30 cellular contexts compared by ENCODE assay signal in genomic region chr4:78205601-78206000, GRCh38.
A peak's percentile ranks its signal among the peaks of the same experiment; 100 is the strongest.
DNase-seq lines count a peak whose midpoint lies in the region; ATAC-seq and TF ChIP-seq lines count a peak whose summit lies in the region.
"Had no signal": no experiment of that assay in that cellular context is flagged by ENCODE, and none has a peak within 500 bp of the region (broad histone marks: within the 10 kb centered on the region; RNA-seq: fewer than 3 reads in every experiment).

No MANE protein-coding gene starts in this region.

- no peaks in the 10 kb centered on the region for H3K36me3 Mint-ChIP-seq in T-cell
- H3K36me3 Mint-ChIP-seq: activated naive CD8-positive, alpha-beta T cell had no signal

- ATAC-seq in SK-N-SH treated with all-trans-retinoic acid at 6 μM for 48 hours (no peak; the same call in 2 of the 3 replicates), T-cell (replicated peaks in 1 of 4) (no peak)
- ATAC-seq: activated CD4-positive, alpha-beta T cell treated with anti-CD3 and anti-CD28 coated beads for 36 hours; activated CD8-positive, alpha-beta T cell treated with anti-CD3 and anti-CD28 coated beads, Interleukin-2, amount 10 ng/mL, durations not matched to agents 7 days and 5 days; gastroesophageal sphincter; stimulated activated naive CD8-positive, alpha-beta T cell treated with anti-CD3 and anti-CD28 coated beads, Interleukin-15, Interleukin-2, amounts not matched to agents 100 U/mL and 50 U/mL, for 24 hours had no signal

- peaks cover 0 to 10% of the 10 kb centered on the region in 2 experiments; a peak in 3 of 4 replicates for H3K4me1 ChIP-seq in SK-N-SH (ENCODE audit: control insufficient read depth in 1 of 2, insufficient read depth in 2 of 2, low read depth in 1 of 2, low read length in 1 of 2)
- H3K4me1 ChIP-seq in mesendoderm (ENCODE audit: control insufficient read depth, low read depth, low read length), result peaks cover 19% of the 10 kb centered on the region
- peaks cover 14% of the 10 kb centered on the region for H3K4me1 ChIP-seq in smooth muscle cell (ENCODE audit: low read depth)
- H3K4me1 ChIP-seq: gastroesophageal sphincter, testis had no signal

- no peaks in the 10 kb centered on the region for H3K4me1 Mint-ChIP-seq in T-cell
- H3K4me1 Mint-ChIP-seq: activated CD4-positive, alpha-beta T cell treated with anti-CD3 and anti-CD28 coated beads for 36 hours had no signal

- H3K9me2 ChIP-seq in SK-N-SH, result no peaks in the 10 kb centered on the region

- no peak overlapping the region for H3K4ac ChIP-seq in mesendoderm (ENCODE audit: low read depth, low read length)

- POLR2A ChIA-PET in SK-N-SH (lab: Yijun Ruan, JAX), result no interaction called here
- POLR2A ChIA-PET in T-cell (lab: Charles Lee), result no interaction called here

- H3K4me2 ChIP-seq in SK-N-SH (no peak overlapping the region), mesendoderm (ENCODE audit: low read length) (no peak overlapping the region), smooth muscle cell (peak overlapping the region; percentile 8)

- H3K27ac ChIP-seq in SK-N-SH (ENCODE audit: low read depth in 2 of 2, low read length in 1 of 2) (peak overlapping the region in 1 of 2 experiments; percentile 0; a peak in 1 of 4 replicates), mesendoderm (ENCODE audit: low read depth, low read length) (peak overlapping the region; percentile 69), smooth muscle cell (ENCODE audit: low read depth) (peak overlapping the region; percentile 33)
- H3K27ac ChIP-seq: 22Rv1, gastroesophageal sphincter, neutrophil, SK-N-MC, testis had no signal

- H4K20me1 ChIP-seq in SK-N-SH (ENCODE audit: insufficient read depth) (no peaks in the 10 kb centered on the region), smooth muscle cell (ENCODE audit: low read depth) (no peaks in the 10 kb centered on the region)

- H3K9me3 ChIP-seq in SK-N-SH, result no peaks in the 10 kb centered on the region
- no peaks in the 10 kb centered on the region for H3K9me3 ChIP-seq in smooth muscle cell (replicated peaks; ENCODE audit: low read depth)
- H3K9me3 ChIP-seq: gastroesophageal sphincter, MG63, neutrophil, testis had no signal

- H3K4me3 ChIP-seq in SK-N-SH (ENCODE audit: low read depth in 2 of 2, low read length in 1 of 2) (no peak overlapping the region), mesendoderm (ENCODE audit: low read length) (no peak overlapping the region), smooth muscle cell (no peak overlapping the region)
- H3K4me3 ChIP-seq: gastroesophageal sphincter, MG63, SK-N-MC, testis had no signal

- H2BK120ac ChIP-seq in mesendoderm (ENCODE audit: low read depth, low read length), result no peak overlapping the region

- TF ChIP-seq CTCF in SK-N-SH (IDR thresholded peaks at IDR 0.05) (no peak), smooth muscle cell (IDR thresholded peaks at IDR 0.05; ENCODE audit: borderline replicate concordance, insufficient read depth, poor library complexity, severe bottlenecking) (no peak)

- H2BK15ac ChIP-seq in mesendoderm (replicated peaks; ENCODE audit: low read depth), result no peak overlapping the region

- H2BK5ac ChIP-seq in mesendoderm (ENCODE audit: low read length), result no peak overlapping the region

- no peak overlapping the region for H3K18ac ChIP-seq in mesendoderm (ENCODE audit: low read length)

- H2AFZ ChIP-seq in SK-N-SH (ENCODE audit: low read depth), result no peak overlapping the region
- H2AFZ ChIP-seq in smooth muscle cell (ENCODE audit: low read depth), result no peak overlapping the region

- 67% methylated on average over 1 of the region's 2 CpGs for WGBS in SK-N-SH (ENCODE audit: low lambda C conversion rate)
- no CpG with 5 or more reads among the region's 2 CpGs for WGBS in mesendoderm (ENCODE audit: extremely low coverage, insufficient coverage, low lambda C conversion rate)
- WGBS in smooth muscle cell (ENCODE audit: low lambda C conversion rate), result 11% methylated on average over 2 of the region's 2 CpGs

- H3K27me3 Mint-ChIP-seq in T-cell, result peaks cover 11 to 22% of the 10 kb centered on the region in 2 donors

- no peak for TF ChIP-seq RAD21 in SK-N-SH (IDR thresholded peaks at IDR 0.05; ENCODE audit: low read length)

- H3K9ac ChIP-seq in SK-N-SH (no peak overlapping the region), mesendoderm (ENCODE audit: low read length) (no peak overlapping the region), smooth muscle cell (ENCODE audit: low read depth) (no peak overlapping the region)

- no peaks in the 10 kb centered on the region for H3F3A ChIP-seq in SK-N-SH (replicated peaks; ENCODE audit: insufficient read depth)
- H3F3A ChIP-seq in smooth muscle cell (ENCODE audit: low read depth), result no peaks in the 10 kb centered on the region

- CTCF ChIA-PET in SK-N-SH (lab: Yijun Ruan, JAX), result no interaction called here
- CTCF ChIA-PET in T-cell (lab: Charles Lee), result no interaction called here

- no peak for TF ChIP-seq EP300 in SK-N-SH (IDR thresholded peaks at IDR 0.05; ENCODE audit: borderline replicate concordance in 1 of 2, low read depth in 1 of 2, low read length in 1 of 2)

- H3K9me3 Mint-ChIP-seq in T-cell, result no peaks in the 10 kb centered on the region
- H3K9me3 Mint-ChIP-seq: activated T-helper 2 cell treated with anti-CD3 and anti-CD28 coated beads, Interferon-gamma antibody, Interleukin-2, Interleukin-4, amounts not matched to agents 10 μg/mL and 5 μg/mL and 100 μg/mL, durations not matched to agents 14 hours and 24 hours and 36 hours had no signal

- DNase-seq in SK-N-SH (peak; percentile 31), ecto neural progenitor cell (ENCODE audit: low spot score) (peak; percentile 53), mesendoderm (peak; percentile 85), smooth muscle cell (lab: John Stamatoyannopoulos, UW; ENCODE audit: unreplicated experiment) (no peak), T-cell (no peak)
- DNase-seq in activated effector memory CD4-positive, alpha-beta T cell treated with Interleukin-2 at 50 U/mL for 16 hours, result no peak
- no peak for DNase-seq in NK-92 treated with Interleukin-12 subunit alpha and Interleukin-12 subunit beta, amount 100 ng/mL, for 24 hours (lab: John Stamatoyannopoulos, UW)
- DNase-seq: activated CD4-positive, alpha-beta T cell treated with anti-CD3 and anti-CD28 coated beads for 36 hours; activated CD8-positive, alpha-beta T cell treated with anti-CD3 and anti-CD28 coated beads, Interleukin-2, amount 10 ng/mL, durations not matched to agents 7 days and 5 days; aorta; Calu3; cortex of kidney; hippocampal formation; MG63; NCI-H1105 treated with DMSO at 0.1 percent for 48 hours; NCI-H2029 treated with DMSO at 0.1 percent for 48 hours; NCI-H226; NCI-H82; RPMI8226; stimulated activated CD4-positive, alpha-beta T cell treated with anti-CD3 and anti-CD28 coated beads, Interleukin-15, amount 100 ng/mL, for 24 hours; stimulated activated naive CD8-positive, alpha-beta T cell treated with anti-CD3 and anti-CD28 coated beads, Interleukin-15, Interleukin-2, amounts not matched to agents 100 U/mL and 50 U/mL, for 24 hours; T-helper 2 cell; testis had no signal

- no peak overlapping the region for H2AK5ac ChIP-seq in mesendoderm (ENCODE audit: low read length)

- H4K8ac ChIP-seq in mesendoderm (ENCODE audit: low read depth, low read length), result no peak overlapping the region

- peak overlapping the region; percentile 69 for H3K56ac ChIP-seq in mesendoderm (ENCODE audit: low read length)

- no peaks in the 10 kb centered on the region for H3K36me3 ChIP-seq in SK-N-SH (replicated peaks in 1 of 2; ENCODE audit: control insufficient read depth in 1 of 2, insufficient read depth in 2 of 2, low read length in 1 of 2)
- no peaks in the 10 kb centered on the region for H3K36me3 ChIP-seq in mesendoderm (ENCODE audit: control insufficient read depth, insufficient read depth, low read length)
- no peaks in the 10 kb centered on the region for H3K36me3 ChIP-seq in smooth muscle cell (ENCODE audit: low read depth)
- H3K36me3 ChIP-seq: gastroesophageal sphincter, MG63, neutrophil had no signal

- H4K5ac ChIP-seq in mesendoderm (ENCODE audit: low read length), result no peak overlapping the region

- peaks cover 13% of the 10 kb centered on the region for H3K79me1 ChIP-seq in mesendoderm (ENCODE audit: low read length)

- H3K79me2 ChIP-seq in SK-N-SH (ENCODE audit: insufficient read depth) (no peaks in the 10 kb centered on the region), mesendoderm (ENCODE audit: control insufficient read depth, insufficient read depth, low read length) (peaks cover 9% of the 10 kb centered on the region), smooth muscle cell (ENCODE audit: low read depth) (no peaks in the 10 kb centered on the region)

- H3K27me3 ChIP-seq in SK-N-SH (ENCODE audit: insufficient read depth), result no peaks in the 10 kb centered on the region
- no peaks in the 10 kb centered on the region for H3K27me3 ChIP-seq in mesendoderm (ENCODE audit: insufficient read depth, low read length, poor library complexity)
- no peaks in the 10 kb centered on the region for H3K27me3 ChIP-seq in smooth muscle cell (ENCODE audit: low read depth)
- H3K27me3 ChIP-seq: gastroesophageal sphincter, MG63, neutrophil, testis had no signal

- H3K27ac Mint-ChIP-seq in T-cell, result no peak overlapping the region
- H3K27ac Mint-ChIP-seq: activated CD4-positive, alpha-beta T cell treated with anti-CD3 and anti-CD28 coated beads for 36 hours; activated CD8-positive, alpha-beta T cell treated with anti-CD3 and anti-CD28 coated beads, Interleukin-2, amount 10 ng/mL, durations not matched to agents 7 days and 5 days; activated naive CD8-positive, alpha-beta T cell; activated T-helper 2 cell treated with anti-CD3 and anti-CD28 coated beads, Interferon-gamma antibody, Interleukin-2, Interleukin-4, amounts not matched to agents 10 μg/mL and 5 μg/mL and 100 μg/mL, durations not matched to agents 14 hours and 24 hours and 36 hours had no signal

- no peak overlapping the region for H3K23ac ChIP-seq in mesendoderm (ENCODE audit: low read length)

- no peak overlapping the region for H3K4me3 Mint-ChIP-seq in T-cell
- H3K4me3 Mint-ChIP-seq: activated CD4-positive, alpha-beta T cell treated with anti-CD3 and anti-CD28 coated beads for 36 hours; activated CD8-positive, alpha-beta T cell treated with anti-CD3 and anti-CD28 coated beads, Interleukin-2, amount 10 ng/mL, durations not matched to agents 7 days and 5 days; activated naive CD8-positive, alpha-beta T cell had no signal

TF ChIP-seq in SK-N-SH, 30 proteins besides CTCF, POLR2A, EP300 and RAD21 (continues in another document):
- TF ChIP-seq CHD2 (IDR thresholded peaks at IDR 0.05; ENCODE audit: low read length, partially characterized antibody), result no peak
- no peak for TF ChIP-seq TAF1 (IDR thresholded peaks at IDR 0.05; ENCODE audit: borderline replicate concordance, low read depth, low read length)
- no peak for TF ChIP-seq POLR2AphosphoS5 (IDR thresholded peaks at IDR 0.05; ENCODE audit: low read depth, low read length)
- TF ChIP-seq EZH2phosphoT487 (IDR thresholded peaks at IDR 0.05; ENCODE audit: borderline replicate concordance, low read depth), result no peak

TF ChIP-seq in SK-N-SH treated with all-trans-retinoic acid at 6 μM for 48 hours, 23 proteins besides CTCF, POLR2A, EP300 and RAD21 (continues in another document):
- no peak for TF ChIP-seq TOX (CRISPR knock-in tag; IDR thresholded peaks at IDR 0.05; ENCODE audit: borderline replicate concordance)
- no peak for TF ChIP-seq RARB (CRISPR knock-in tag; IDR thresholded peaks at IDR 0.05)
- no peak for TF ChIP-seq TCF4 (CRISPR knock-in tag; IDR thresholded peaks at IDR 0.05; ENCODE audit: borderline replicate concordance)

Comparison
In these comparisons a context has a peak if more than half of its experiments do, and no peak if none do; other contexts are left out.
1. DNase-seq: peak in SK-N-SH (single experiment), ecto neural progenitor cell (single experiment) and mesendoderm (single experiment); none in smooth muscle cell (single experiment), activated effector memory CD4-positive, alpha-beta T cell treated with Interleukin-2 at 50 U/mL for 16 hours (single experiment), T-cell (0 of 34) and NK-92 treated with Interleukin-12 subunit alpha and Interleukin-12 subunit beta, amount 100 ng/mL, for 24 hours (single experiment).